In the genomic region with DNA sequence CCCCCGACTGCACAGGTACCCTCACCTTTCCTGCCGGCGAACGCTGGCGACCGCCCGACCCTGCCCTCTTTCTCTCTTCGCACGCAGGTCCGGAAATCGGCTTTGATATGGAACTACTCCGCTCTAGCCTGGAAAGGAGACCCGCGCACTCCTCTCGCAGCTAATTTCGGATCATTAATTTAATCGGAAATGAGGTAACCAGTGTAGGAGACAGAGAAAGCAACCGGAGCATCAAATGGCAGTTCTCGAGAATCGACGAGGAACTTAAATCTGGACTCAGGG, we compare ENCODE assay signal across 8 cellular contexts. TPM values are rescaled to one million over a fixed set of nuclear protein-coding genes. Genes with fewer than 3 reads are reported as not detected.
DNase-seq lines count a peak whose midpoint lies in the region; ATAC-seq and TF ChIP-seq lines count a peak whose summit lies in the region.

No MANE protein-coding gene starts in this region.

- H3K27me3 Mint-ChIP-seq in activated CD4-positive, alpha-beta T cell treated with anti-CD3 and anti-CD28 coated beads, Interleukin-2, amount 10 ng/mL, durations not matched to agents 7 days and 5 days: no peaks in the 10 kb centered on the region
- H3K27me3 Mint-ChIP-seq in stimulated activated memory B cell treated with anti-CD40 and anti-IgM and Interleukin-4, amounts not matched to agents 10 μg/mL and 1 μg/mL and 100 μg/mL, for 72 hours: no peaks in the 10 kb centered on the region

- no peak for TF ChIP-seq CTCF in WI38 (IDR thresholded peaks at IDR 0.05; ENCODE audit: low read depth, low read length)

- peaks cover 63% of the 10 kb centered on the region for H3K4me1 Mint-ChIP-seq in activated CD4-positive, alpha-beta T cell treated with anti-CD3 and anti-CD28 coated beads, Interleukin-2, amount 10 ng/mL, durations not matched to agents 7 days and 5 days
- peaks cover 47% of the 10 kb centered on the region for H3K4me1 Mint-ChIP-seq in stimulated activated memory B cell treated with anti-CD40 and anti-IgM and Interleukin-4, amounts not matched to agents 10 μg/mL and 1 μg/mL and 100 μg/mL, for 72 hours

- H3K27ac Mint-ChIP-seq in activated CD4-positive, alpha-beta T cell treated with anti-CD3 and anti-CD28 coated beads, Interleukin-2, amount 10 ng/mL, durations not matched to agents 7 days and 5 days: peak overlapping the region; percentile 95
- peak overlapping the region; percentile 93 for H3K27ac Mint-ChIP-seq in stimulated activated memory B cell treated with anti-CD40 and anti-IgM and Interleukin-4, amounts not matched to agents 10 μg/mL and 1 μg/mL and 100 μg/mL, for 72 hours

- no peaks in the 10 kb centered on the region; the same call in 1 of the 2 replicates for H3K27me3 ChIP-seq in iPS DF 6.9 (ENCODE audit: control insufficient read depth, insufficient read depth, low read length)

- CTCF ChIA-PET in activated CD4-positive, alpha-beta T cell treated with anti-CD3 and anti-CD28 coated beads, Interleukin-2, amount 10 ng/mL, durations not matched to agents 7 days and 5 days (lab: Charles Lee): interaction anchor here (0.6 to 3.1 kb wide), 22 partner anchors 10 to 445 kb away, joined by 3 to 23 read pairs (median 4); no protein-coding TSS in a partner anchor

- POLR2A ChIA-PET in activated CD4-positive, alpha-beta T cell treated with anti-CD3 and anti-CD28 coated beads, Interleukin-2, amount 10 ng/mL, durations not matched to agents 7 days and 5 days (lab: Charles Lee): interaction anchor here (1.2 to 1.3 kb wide), 2 partner anchors 63 to 440 kb away, joined by 3 read pairs; no protein-coding TSS in a partner anchor

- no peak for DNase-seq in activated CD4-positive, alpha-beta T cell treated with anti-CD3 and anti-CD28 coated beads, Interleukin-2, amount 10 ng/mL, durations not matched to agents 7 days and 5 days
- DNase-seq in activated CD4-positive, alpha-beta T cell treated with anti-CD3 and anti-CD28 coated beads, Interleukin-2, amount 50 U/mL, for 48 hours: no peak
- DNase-seq in iPS DF 6.9 (ENCODE audit: low read depth, low spot score) (no peak), pons (ENCODE audit: low spot score) (no peak)
- no peak for DNase-seq in activated CD4-positive, alpha-beta T cell treated with anti-CD3 and anti-CD28 coated beads for 4 hours

- peak overlapping the region; percentile 71 for H3K4me3 ChIP-seq in WI38 (ENCODE audit: low read depth, low read length)
- H3K4me3 ChIP-seq in iPS DF 6.9 (ENCODE audit: low read length): peak overlapping the region; percentile 89; the same call in 1 of the 2 replicates

- H3K36me3 Mint-ChIP-seq in activated CD4-positive, alpha-beta T cell treated with anti-CD3 and anti-CD28 coated beads, Interleukin-2, amount 10 ng/mL, durations not matched to agents 7 days and 5 days (ENCODE audit: low read depth): peaks cover 23% of the 10 kb centered on the region
- H3K36me3 Mint-ChIP-seq in stimulated activated memory B cell treated with anti-CD40 and anti-IgM and Interleukin-4, amounts not matched to agents 10 μg/mL and 1 μg/mL and 100 μg/mL, for 72 hours: peaks cover 22% of the 10 kb centered on the region

- no peaks in the 10 kb centered on the region for H3K9me3 ChIP-seq in iPS DF 6.9 (ENCODE audit: control insufficient read depth, insufficient read depth, low read length)

- peak overlapping the region; percentile 96 for H3K4me3 Mint-ChIP-seq in activated CD4-positive, alpha-beta T cell treated with anti-CD3 and anti-CD28 coated beads, Interleukin-2, amount 10 ng/mL, durations not matched to agents 7 days and 5 days
- H3K4me3 Mint-ChIP-seq in stimulated activated memory B cell treated with anti-CD40 and anti-IgM and Interleukin-4, amounts not matched to agents 10 μg/mL and 1 μg/mL and 100 μg/mL, for 72 hours: peak overlapping the region; percentile 92

- no peaks in the 10 kb centered on the region for H3K9me3 Mint-ChIP-seq in activated CD4-positive, alpha-beta T cell treated with anti-CD3 and anti-CD28 coated beads, Interleukin-2, amount 10 ng/mL, durations not matched to agents 7 days and 5 days
- no peaks in the 10 kb centered on the region for H3K9me3 Mint-ChIP-seq in stimulated activated memory B cell treated with anti-CD40 and anti-IgM and Interleukin-4, amounts not matched to agents 10 μg/mL and 1 μg/mL and 100 μg/mL, for 72 hours

- no CpG with 5 or more reads among the region's 21 CpGs for WGBS in iPS DF 6.9 (ENCODE audit: insufficient coverage, insufficient read length)

- ATAC-seq in HG03139 (IDR thresholded peaks at IDR 0.05; ENCODE audit: unreplicated experiment): peak; percentile 1
- peak; percentile 67 for ATAC-seq in stimulated activated memory B cell treated with anti-CD40 and anti-IgM and Interleukin-4, amounts not matched to agents 10 μg/mL and 1 μg/mL and 100 μg/mL, for 72 hours

- no peak overlapping the region for H3K27ac ChIP-seq in iPS DF 6.9 (ENCODE audit: low read length)

- H3K4me1 ChIP-seq in iPS DF 6.9 (ENCODE audit: control insufficient read depth, insufficient read depth, low read length): peaks cover 2% of the 10 kb centered on the region; the same call in 1 of the 2 replicates

- H3K36me3 ChIP-seq in iPS DF 6.9 (ENCODE audit: control insufficient read depth, insufficient read depth, low read length): no peaks in the 10 kb centered on the region

RNA-seq across cellular contexts. Expression of a gene that starts 0.9 kb away (rescaled TPM):
- total RNA-seq in activated CD4-positive, alpha-beta T cell treated with anti-CD3 and anti-CD28 coated beads, Interleukin-2, amount 10 ng/mL, durations not matched to agents 7 days and 5 days: 10 to 100 TPM; 36.0 to 40.4 TPM
